Comparison of ENCODE assay signal across 24 cellular contexts in the genomic region with DNA sequence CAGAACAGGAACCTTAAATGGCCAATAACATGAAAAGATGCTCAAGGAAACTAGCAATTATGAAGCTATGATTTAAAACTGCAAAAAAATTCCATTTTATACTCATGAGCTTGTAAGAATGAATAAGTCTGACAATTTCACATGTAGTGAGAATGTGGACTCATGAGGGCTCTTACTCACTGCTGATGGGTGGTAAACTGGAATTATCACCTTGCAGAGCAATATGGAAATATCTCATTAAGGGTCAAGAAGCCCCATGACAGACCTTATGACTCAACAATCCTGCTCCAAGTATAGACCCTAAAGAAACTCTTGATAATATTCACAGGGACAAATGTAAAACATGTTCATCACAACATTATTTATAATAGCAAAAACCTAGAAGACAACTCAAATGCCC. TPM values are rescaled to one million over a fixed set of nuclear protein-coding genes. Genes with fewer than 3 reads are reported as not detected.
DNase-seq lines count a peak whose midpoint lies in the region; ATAC-seq lines count a peak whose summit lies in the region.
"Had no signal": no experiment of that assay in that cellular context is flagged by ENCODE, and none has a peak within 500 bp of the region (broad histone marks: within the 10 kb centered on the region; RNA-seq: fewer than 3 reads in every experiment).

No MANE protein-coding gene starts in this region.

- ATAC-seq in stimulated activated naive CD8-positive, alpha-beta T cell treated with anti-CD3 and anti-CD28 coated beads, Interleukin-15, amount 100 ng/mL, for 72 hours: peak; percentile 74
- ATAC-seq in GM18502 (IDR thresholded peaks at IDR 0.05; ENCODE audit: poor library complexity, unreplicated experiment): no peak
- ATAC-seq in GM19035 (IDR thresholded peaks at IDR 0.05; ENCODE audit: unreplicated experiment): no peak
- ATAC-seq: stimulated activated memory B cell treated with anti-CD40 and anti-IgM and Interleukin-4, amounts not matched to agents 10 μg/mL and 1 μg/mL and 100 μg/mL, for 72 hours had no signal

- H3K36me3 Mint-ChIP-seq in activated naive CD4-positive, alpha-beta T cell treated with anti-CD3 and anti-CD28 coated beads, Interleukin-2, amount 50 U/mL, for 24 hours: peaks cover 2% of the 10 kb centered on the region

- no peak for DNase-seq in activated naive CD4-positive, alpha-beta T cell treated with anti-CD3 and anti-CD28 coated beads, Interleukin-2, amount 50 U/mL, for 16 hours
- DNase-seq in NCI-H226: peak; percentile 20
- peak; percentile 4 for DNase-seq in dermis blood vessel endothelial cell
- DNase-seq in stimulated activated naive CD8-positive, alpha-beta T cell treated with anti-CD3 and anti-CD28 coated beads, Interleukin-15, amount 100 ng/mL, for 72 hours: no peak
- DNase-seq: activated gamma-delta T cell treated with Interleukin-2 at 50 U/mL for 16 hours; cerebellar nuclear complex; effector CD8-positive, alpha-beta T cell; esophagus squamous epithelium; Kasumi-1; mesendoderm; naive B cell; NCI-H1092 treated with DMSO at 0.1 percent for 48 hours; NCI-H2081; Peyer's patch; sigmoid colon; SJCRH30; T-helper 2 cell; tibial artery had no signal

- no peak overlapping the region for H3K4me3 Mint-ChIP-seq in activated naive CD4-positive, alpha-beta T cell treated with anti-CD3 and anti-CD28 coated beads, Interleukin-2, amount 50 U/mL, for 24 hours
- no peak overlapping the region for H3K4me3 Mint-ChIP-seq in stimulated activated naive CD8-positive, alpha-beta T cell treated with anti-CD3 and anti-CD28 coated beads, Interleukin-15, amount 100 ng/mL, for 72 hours
- H3K4me3 Mint-ChIP-seq: naive B cell; stimulated activated memory B cell treated with anti-CD40 and anti-IgM and Interleukin-4, amounts not matched to agents 10 μg/mL and 1 μg/mL and 100 μg/mL, for 72 hours had no signal

- no peaks in the 10 kb centered on the region for H3K27me3 Mint-ChIP-seq in activated naive CD4-positive, alpha-beta T cell treated with anti-CD3 and anti-CD28 coated beads, Interleukin-2, amount 50 U/mL, for 24 hours
- no peaks in the 10 kb centered on the region for H3K27me3 Mint-ChIP-seq in stimulated activated naive CD8-positive, alpha-beta T cell treated with anti-CD3 and anti-CD28 coated beads, Interleukin-15, amount 100 ng/mL, for 72 hours
- H3K27me3 Mint-ChIP-seq: naive B cell; stimulated activated memory B cell treated with anti-CD40 and anti-IgM and Interleukin-4, amounts not matched to agents 10 μg/mL and 1 μg/mL and 100 μg/mL, for 72 hours had no signal

- peak overlapping the region; percentile 89 for H3K27ac Mint-ChIP-seq in activated naive CD4-positive, alpha-beta T cell treated with anti-CD3 and anti-CD28 coated beads, Interleukin-2, amount 50 U/mL, for 24 hours
- peak overlapping the region; percentile 26 to 92 for H3K27ac Mint-ChIP-seq in stimulated activated naive CD8-positive, alpha-beta T cell treated with anti-CD3 and anti-CD28 coated beads, Interleukin-15, amount 100 ng/mL, for 72 hours
- H3K27ac Mint-ChIP-seq: stimulated activated memory B cell treated with anti-CD40 and anti-IgM and Interleukin-4, amounts not matched to agents 10 μg/mL and 1 μg/mL and 100 μg/mL, for 72 hours had no signal

- peaks cover 24% of the 10 kb centered on the region for H3K4me1 Mint-ChIP-seq in activated naive CD4-positive, alpha-beta T cell treated with anti-CD3 and anti-CD28 coated beads, Interleukin-2, amount 50 U/mL, for 24 hours
- H3K4me1 Mint-ChIP-seq in stimulated activated naive CD8-positive, alpha-beta T cell treated with anti-CD3 and anti-CD28 coated beads, Interleukin-15, amount 100 ng/mL, for 72 hours: peaks cover 25% of the 10 kb centered on the region

- no peaks in the 10 kb centered on the region for H3K9me3 Mint-ChIP-seq in activated naive CD4-positive, alpha-beta T cell treated with anti-CD3 and anti-CD28 coated beads, Interleukin-2, amount 50 U/mL, for 24 hours
- H3K9me3 Mint-ChIP-seq in stimulated activated naive CD8-positive, alpha-beta T cell treated with anti-CD3 and anti-CD28 coated beads, Interleukin-15, amount 100 ng/mL, for 72 hours: no peaks in the 10 kb centered on the region
- H3K9me3 Mint-ChIP-seq: naive B cell; stimulated activated memory B cell treated with anti-CD40 and anti-IgM and Interleukin-4, amounts not matched to agents 10 μg/mL and 1 μg/mL and 100 μg/mL, for 72 hours had no signal

RNA-seq across cellular contexts. Expression of gene SMAGP, which starts 23.5 kb away (rescaled TPM):
- 15.1 and 24.0 TPM in 2 replicates for total RNA-seq in dermis blood vessel endothelial cell

RNA-seq across cellular contexts. Expression of gene BIN2, which starts 30.3 kb away (rescaled TPM):
- total RNA-seq in dermis blood vessel endothelial cell: not detected in 2 replicates
- total RNA-seq: NCI-H460, SJCRH30 had no signal

RNA-seq across cellular contexts. Expression of gene CELA1, which starts 52.8 kb away (rescaled TPM):
- not detected in 2 replicates for total RNA-seq in dermis blood vessel endothelial cell
- total RNA-seq: esophagus squamous epithelium, HT1080, NCI-H460, Peyer's patch, sigmoid colon, SJCRH30 had no signal

RNA-seq across cellular contexts. Expression of gene DAZAP2, which starts 55.1 kb away (rescaled TPM):
- 78.6 and 129 TPM in 2 replicates for total RNA-seq in dermis blood vessel endothelial cell

Comparison
In these comparisons a context has a peak if more than half of its experiments do, and no peak if none do; other contexts are left out.
1. DNase-seq: peak in NCI-H226 (single experiment) and dermis blood vessel endothelial cell (single experiment); none in activated naive CD4-positive, alpha-beta T cell treated with anti-CD3 and anti-CD28 coated beads, Interleukin-2, amount 50 U/mL, for 16 hours (single experiment) and stimulated activated naive CD8-positive, alpha-beta T cell treated with anti-CD3 and anti-CD28 coated beads, Interleukin-15, amount 100 ng/mL, for 72 hours (0 of 2).